In the genomic region with DNA sequence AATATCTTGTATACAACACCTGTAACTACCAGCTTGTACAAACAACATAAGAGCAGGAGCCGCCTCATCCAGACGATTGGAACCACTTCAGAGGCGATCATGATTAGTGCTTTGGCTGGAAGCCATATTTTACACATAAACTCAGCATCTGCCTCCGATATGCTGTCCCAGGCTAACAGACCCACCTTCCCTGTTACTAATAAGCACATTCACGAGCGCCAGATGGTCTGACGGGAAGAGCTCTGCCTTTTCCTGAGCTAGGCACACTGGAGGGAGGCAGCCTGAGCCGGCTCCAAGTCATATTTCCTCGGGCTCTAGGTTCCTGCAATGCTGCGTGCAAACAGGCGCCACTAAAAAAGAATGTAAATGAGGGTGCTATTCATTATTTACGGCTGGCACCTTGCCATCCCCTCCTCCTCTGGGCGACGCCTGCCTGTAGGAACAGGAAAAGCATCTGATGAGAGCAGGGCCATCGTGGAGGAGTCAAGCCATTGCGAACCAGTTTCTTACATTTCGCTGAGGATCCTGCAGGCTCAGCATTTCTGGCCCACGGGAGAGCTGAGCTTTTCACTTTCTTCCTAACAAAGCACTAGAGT, we compare ENCODE assay signal across 8 cellular contexts.
A peak's percentile ranks its signal among the peaks of the same experiment; 100 is the strongest.
DNase-seq lines count a peak whose midpoint lies in the region; ATAC-seq and TF ChIP-seq lines count a peak whose summit lies in the region.

No MANE protein-coding gene starts in this region.

- no peaks in the 10 kb centered on the region for H3K27me3 ChIP-seq in dorsolateral prefrontal cortex
- H3K27me3 ChIP-seq in MG63, result no peaks in the 10 kb centered on the region; the same call in none of the 2 replicates

- no peaks in the 10 kb centered on the region for H3K36me3 ChIP-seq in MG63

- DNase-seq in GM04504 (ENCODE audit: low read depth), result peak; percentile 6
- DNase-seq in NCI-H345 treated with DMSO at 0.1 percent for 48 hours (lab: John Stamatoyannopoulos, UW; ENCODE audit: unreplicated experiment), result peak; percentile 97
- peak in 7 of 10 donors; percentile 10 to 46 (median 29) for DNase-seq in dorsolateral prefrontal cortex
- DNase-seq in omental fat pad (ENCODE audit: low spot score), result no peak
- DNase-seq in MG63, result no peak

- intact Hi-C loops in dorsolateral prefrontal cortex (cut with DNase I), result no loop called here

- peak overlapping the region in 9 of 59 donors; percentile 9 to 52 (median 30) for H3K27ac ChIP-seq in dorsolateral prefrontal cortex

- H3K4me3 ChIP-seq in dorsolateral prefrontal cortex (peak overlapping the region in 24 of 59 donors; percentile 1 to 43 (median 19)), MG63 (no peak overlapping the region)

- H3K9me3 ChIP-seq in MG63, result no peaks in the 10 kb centered on the region; the same call in 1 of the 2 replicates

- TF ChIP-seq CTCF in dorsolateral prefrontal cortex (IDR thresholded peaks at IDR 0.05 in 54 of 56, conservative IDR thresholded peaks at IDR 0.05 in 2 of 56; ENCODE audit: low read depth in 1 of 56, partially characterized antibody in 56 of 56), result peak in 16 of 56 donors; percentile 9 to 39 (median 16)
- TF ChIP-seq CTCF in omental fat pad (IDR thresholded peaks at IDR 0.05), result no peak

- ATAC-seq in omental fat pad (ENCODE audit: low FRiP score) (peak; percentile 66), GM21423 (IDR thresholded peaks at IDR 0.05; ENCODE audit: unreplicated experiment) (no peak), HG02840 (IDR thresholded peaks at IDR 0.05; ENCODE audit: low FRiP score, unreplicated experiment) (no peak), GM21723 (IDR thresholded peaks at IDR 0.05; ENCODE audit: unreplicated experiment) (no peak)

Comparison
In these comparisons a context has a peak if more than half of its experiments do, and no peak if none do; other contexts are left out.
1. DNase-seq: peak in GM04504 (single experiment), NCI-H345 treated with DMSO at 0.1 percent for 48 hours (single experiment) and dorsolateral prefrontal cortex (7 of 10); none in omental fat pad (single experiment) and MG63 (single experiment).